Comparison of ENCODE assay signal across 9 cellular contexts in the genomic region with DNA sequence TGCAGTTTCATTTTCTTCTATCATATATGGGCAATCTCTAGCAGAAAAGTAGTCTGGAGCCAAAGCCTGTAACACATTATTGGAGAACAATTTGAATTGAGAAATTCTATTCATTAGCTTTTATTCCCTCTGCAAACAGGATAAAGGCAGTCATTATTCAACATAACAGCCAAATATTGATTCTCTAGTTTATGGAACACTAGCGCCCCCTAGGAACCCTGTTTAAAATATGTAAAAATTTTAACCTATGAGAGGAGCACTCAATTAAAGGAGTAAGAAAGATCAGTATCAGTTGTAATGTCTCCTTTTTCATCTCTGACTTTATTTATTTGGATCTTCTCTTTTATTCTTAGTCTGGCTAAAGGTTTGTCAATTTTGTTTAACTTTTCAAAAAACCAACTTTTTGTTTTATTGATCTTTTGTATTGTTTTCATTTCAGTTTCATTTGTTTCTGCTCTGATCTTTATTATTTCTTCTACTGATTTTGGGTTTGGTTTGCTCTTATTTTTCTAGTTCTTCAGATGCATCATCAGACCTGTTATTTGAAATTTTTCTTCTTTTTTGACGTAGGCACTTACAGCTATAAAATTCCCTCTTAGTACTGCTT. TPM values are rescaled to one million over a fixed set of nuclear protein-coding genes. Genes with fewer than 3 reads are reported as not detected.
DNase-seq lines count a peak whose midpoint lies in the region; ATAC-seq, FAIRE-seq and TF ChIP-seq lines count a peak whose summit lies in the region.
"Had no signal": no experiment of that assay in that cellular context is flagged by ENCODE, and none has a peak within 500 bp of the region (broad histone marks: within the 10 kb centered on the region; RNA-seq: fewer than 3 reads in every experiment).

No MANE protein-coding gene starts in this region.

- intact Hi-C loops in OCI-LY7 (cut with micrococcal nuclease; ENCODE audit: unreplicated experiment): loop anchor here (5.0 kb wide), 1 partner anchor 121 kb away; no protein-coding TSS in a partner anchor

- no peaks in the 10 kb centered on the region for H3K27me3 ChIP-seq in upper lobe of left lung

- FAIRE-seq in GM18507 (lab: Jason Lieb, UNC): peak; percentile 21

- peaks cover 5% of the 10 kb centered on the region for H3K4me1 Mint-ChIP-seq in activated T-helper 17 cell treated with anti-CD3 and anti-CD28 coated beads, Interleukin-2, amount 50 U/mL, for 72 hours

- peaks cover 5% of the 10 kb centered on the region for H3K9me3 Mint-ChIP-seq in activated T-helper 17 cell treated with anti-CD3 and anti-CD28 coated beads, Interleukin-2, amount 50 U/mL, for 72 hours

- POLR2A ChIA-PET in OCI-LY7 (lab: Charles Lee): no interaction called here

- WGBS in upper lobe of left lung, 2 donors: 20 to 49% methylated on average over 2 of the region's 2 CpGs

- no peak for TF ChIP-seq EP300 in upper lobe of left lung (IDR thresholded peaks at IDR 0.05)

- H3K36me3 Mint-ChIP-seq in activated T-helper 17 cell treated with anti-CD3 and anti-CD28 coated beads, Interleukin-2, amount 50 U/mL, for 72 hours (ENCODE audit: low read depth): no peaks in the 10 kb centered on the region

- H3K4me3 Mint-ChIP-seq in activated T-helper 17 cell treated with anti-CD3 and anti-CD28 coated beads, Interleukin-2, amount 50 U/mL, for 72 hours: no peak overlapping the region

- no peaks in the 10 kb centered on the region for H3K79me2 ChIP-seq in OCI-LY7 (ENCODE audit: insufficient read depth, low read depth, low read length)

- H3K4me1 ChIP-seq in OCI-LY7 (ENCODE audit: insufficient read depth, low read length, poor library complexity, severe bottlenecking): no peaks in the 10 kb centered on the region
- no peaks in the 10 kb centered on the region for H3K4me1 ChIP-seq in upper lobe of left lung

- H3K9me3 ChIP-seq in OCI-LY7 (ENCODE audit: low read length): no peaks in the 10 kb centered on the region
- H3K9me3 ChIP-seq in upper lobe of left lung: no peaks in the 10 kb centered on the region
- H3K9me3 ChIP-seq: mucosa of descending colon had no signal

- H3K27ac Mint-ChIP-seq in activated T-helper 17 cell treated with anti-CD3 and anti-CD28 coated beads, Interleukin-2, amount 50 U/mL, for 72 hours: no peak overlapping the region

- no peak overlapping the region for H3K27ac ChIP-seq in OCI-LY7 (ENCODE audit: low read depth, low read length, poor library complexity, severe bottlenecking)
- H3K27ac ChIP-seq in upper lobe of left lung: no peak overlapping the region

- H3K9me2 ChIP-seq in OCI-LY7 (ENCODE audit: insufficient read depth, low read length): no peaks in the 10 kb centered on the region

- H3K27me3 Mint-ChIP-seq in activated T-helper 17 cell treated with anti-CD3 and anti-CD28 coated beads, Interleukin-2, amount 50 U/mL, for 72 hours: no peaks in the 10 kb centered on the region

- no TSS peak for BruUV-seq in OCI-LY7 (replicated peaks; lab: Mats Ljungman, UMichigan)

- ATAC-seq in GM21515 (IDR thresholded peaks at IDR 0.05; ENCODE audit: unreplicated experiment): no peak
- ATAC-seq in activated T-helper 17 cell treated with anti-CD3 and anti-CD28 coated beads, Interleukin-2, amount 50 U/mL, for 72 hours (replicated peaks): no peak
- no peak for ATAC-seq in upper lobe of left lung (ENCODE audit: low FRiP score in 2 of 2)
- ATAC-seq: mucosa of descending colon had no signal

- CTCF ChIA-PET in OCI-LY7 (lab: Charles Lee; ENCODE audit: unreplicated experiment): interaction anchor here (0.5 kb wide), 1 partner anchor 408 kb away, joined by 4 read pairs; no protein-coding TSS in a partner anchor

- H4K20me1 ChIP-seq in OCI-LY7 (ENCODE audit: insufficient read depth, low read length): no peaks in the 10 kb centered on the region

- TF ChIP-seq CTCF in OCI-LY7 (conservative IDR thresholded peaks at IDR 0.05; ENCODE audit: low read length) (peak; percentile 86), fibroblast of mammary gland (conservative IDR thresholded peaks at IDR 0.05; ENCODE audit: control insufficient read depth, insufficient read depth, low read depth, low read length) (peak; percentile 67), upper lobe of left lung (IDR thresholded peaks at IDR 0.05) (peak in 3 of 6 experiments; percentile 19 to 21 (median 19))

- TF ChIP-seq POLR2A in upper lobe of left lung (IDR thresholded peaks at IDR 0.05): no peak

- no peak overlapping the region for H3K4me3 ChIP-seq in OCI-LY7 (ENCODE audit: low read depth, low read length, poor library complexity, severe bottlenecking)
- no peak overlapping the region for H3K4me3 ChIP-seq in fibroblast of mammary gland (ENCODE audit: control insufficient read depth, low read depth, low read length)
- no peak overlapping the region for H3K4me3 ChIP-seq in upper lobe of left lung
- H3K4me3 ChIP-seq: mucosa of descending colon had no signal

- no peak overlapping the region for H3K4me2 ChIP-seq in OCI-LY7 (ENCODE audit: low read length)

- DNase-seq in AML-193 (lab: John Stamatoyannopoulos, UW) (peak; percentile 20 to 35), GM18507 (ENCODE audit: extremely low spot score, insufficient read length, low read depth) (no peak), OCI-LY7 (ENCODE audit: low spot score) (peak; percentile 61), fibroblast of mammary gland (ENCODE audit: low read depth) (peak; percentile 71), upper lobe of left lung (no peak)
- DNase-seq in stimulated activated CD8-positive, alpha-beta memory T cell treated with anti-CD3 and anti-CD28 coated beads, Interleukin-4, amount 100 ng/mL, for 48 hours: peak; percentile 38

- H2AFZ ChIP-seq in OCI-LY7 (ENCODE audit: low read length): no peak overlapping the region

- H3K36me3 ChIP-seq in OCI-LY7 (ENCODE audit: insufficient read depth, low read length) (no peaks in the 10 kb centered on the region), upper lobe of left lung (no peaks in the 10 kb centered on the region)

RNA-seq across cellular contexts. Expression of a gene that starts 4.8 kb away (rescaled TPM):
- not detected in 2 replicates for total RNA-seq in OCI-LY7 (2014; rRNA removed; shearing (Covaris generic))
- total RNA-seq in OCI-LY7 (2022) (not detected in 2 replicates), upper lobe of left lung (10 to 100 TPM in 1 of 6 donors, 1 to 10 TPM in 4, not detected in 1; 1.6 to 17.8 (median 5.8) TPM)
- not detected for total RNA-seq in activated T-helper 17 cell treated with anti-CD3 and anti-CD28 coated beads, Interleukin-2, amount 50 U/mL, for 72 hours

Comparison
In these comparisons a context has a peak if more than half of its experiments do, and no peak if none do; other contexts are left out.
1. DNase-seq: peak in AML-193 (2 of 2), OCI-LY7 (single experiment), fibroblast of mammary gland (single experiment) and stimulated activated CD8-positive, alpha-beta memory T cell treated with anti-CD3 and anti-CD28 coated beads, Interleukin-4, amount 100 ng/mL, for 48 hours (single experiment); none in GM18507 (single experiment) and upper lobe of left lung (0 of 2).